In the genomic region with DNA sequence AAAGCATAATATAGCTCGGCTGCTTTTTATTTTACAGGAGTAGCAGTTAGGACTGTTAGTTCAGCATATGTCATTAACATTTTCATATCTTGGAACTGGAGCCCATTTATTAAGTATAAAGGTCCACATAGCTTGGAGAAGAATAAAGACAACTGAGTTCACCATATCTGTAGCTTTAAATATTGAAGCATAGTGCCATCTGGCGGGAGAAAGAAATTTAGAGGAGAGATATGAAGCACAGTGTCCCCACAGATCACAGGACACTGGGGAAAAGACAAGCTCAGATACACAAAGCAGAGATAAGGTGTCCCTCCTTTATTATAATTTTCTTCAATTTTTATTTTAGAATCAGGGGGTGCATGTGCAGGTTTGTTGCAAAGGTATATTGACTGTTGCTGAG, we compare ENCODE assay signal across 1 cellular context.
TF ChIP-seq lines count a peak whose summit lies in the region.

No MANE protein-coding gene starts in this region.

TF ChIP-seq in GM23338, 12 proteins besides CTCF, POLR2A, EP300 and RAD21 (continued from another document):
- TF ChIP-seq, protein P1, sequence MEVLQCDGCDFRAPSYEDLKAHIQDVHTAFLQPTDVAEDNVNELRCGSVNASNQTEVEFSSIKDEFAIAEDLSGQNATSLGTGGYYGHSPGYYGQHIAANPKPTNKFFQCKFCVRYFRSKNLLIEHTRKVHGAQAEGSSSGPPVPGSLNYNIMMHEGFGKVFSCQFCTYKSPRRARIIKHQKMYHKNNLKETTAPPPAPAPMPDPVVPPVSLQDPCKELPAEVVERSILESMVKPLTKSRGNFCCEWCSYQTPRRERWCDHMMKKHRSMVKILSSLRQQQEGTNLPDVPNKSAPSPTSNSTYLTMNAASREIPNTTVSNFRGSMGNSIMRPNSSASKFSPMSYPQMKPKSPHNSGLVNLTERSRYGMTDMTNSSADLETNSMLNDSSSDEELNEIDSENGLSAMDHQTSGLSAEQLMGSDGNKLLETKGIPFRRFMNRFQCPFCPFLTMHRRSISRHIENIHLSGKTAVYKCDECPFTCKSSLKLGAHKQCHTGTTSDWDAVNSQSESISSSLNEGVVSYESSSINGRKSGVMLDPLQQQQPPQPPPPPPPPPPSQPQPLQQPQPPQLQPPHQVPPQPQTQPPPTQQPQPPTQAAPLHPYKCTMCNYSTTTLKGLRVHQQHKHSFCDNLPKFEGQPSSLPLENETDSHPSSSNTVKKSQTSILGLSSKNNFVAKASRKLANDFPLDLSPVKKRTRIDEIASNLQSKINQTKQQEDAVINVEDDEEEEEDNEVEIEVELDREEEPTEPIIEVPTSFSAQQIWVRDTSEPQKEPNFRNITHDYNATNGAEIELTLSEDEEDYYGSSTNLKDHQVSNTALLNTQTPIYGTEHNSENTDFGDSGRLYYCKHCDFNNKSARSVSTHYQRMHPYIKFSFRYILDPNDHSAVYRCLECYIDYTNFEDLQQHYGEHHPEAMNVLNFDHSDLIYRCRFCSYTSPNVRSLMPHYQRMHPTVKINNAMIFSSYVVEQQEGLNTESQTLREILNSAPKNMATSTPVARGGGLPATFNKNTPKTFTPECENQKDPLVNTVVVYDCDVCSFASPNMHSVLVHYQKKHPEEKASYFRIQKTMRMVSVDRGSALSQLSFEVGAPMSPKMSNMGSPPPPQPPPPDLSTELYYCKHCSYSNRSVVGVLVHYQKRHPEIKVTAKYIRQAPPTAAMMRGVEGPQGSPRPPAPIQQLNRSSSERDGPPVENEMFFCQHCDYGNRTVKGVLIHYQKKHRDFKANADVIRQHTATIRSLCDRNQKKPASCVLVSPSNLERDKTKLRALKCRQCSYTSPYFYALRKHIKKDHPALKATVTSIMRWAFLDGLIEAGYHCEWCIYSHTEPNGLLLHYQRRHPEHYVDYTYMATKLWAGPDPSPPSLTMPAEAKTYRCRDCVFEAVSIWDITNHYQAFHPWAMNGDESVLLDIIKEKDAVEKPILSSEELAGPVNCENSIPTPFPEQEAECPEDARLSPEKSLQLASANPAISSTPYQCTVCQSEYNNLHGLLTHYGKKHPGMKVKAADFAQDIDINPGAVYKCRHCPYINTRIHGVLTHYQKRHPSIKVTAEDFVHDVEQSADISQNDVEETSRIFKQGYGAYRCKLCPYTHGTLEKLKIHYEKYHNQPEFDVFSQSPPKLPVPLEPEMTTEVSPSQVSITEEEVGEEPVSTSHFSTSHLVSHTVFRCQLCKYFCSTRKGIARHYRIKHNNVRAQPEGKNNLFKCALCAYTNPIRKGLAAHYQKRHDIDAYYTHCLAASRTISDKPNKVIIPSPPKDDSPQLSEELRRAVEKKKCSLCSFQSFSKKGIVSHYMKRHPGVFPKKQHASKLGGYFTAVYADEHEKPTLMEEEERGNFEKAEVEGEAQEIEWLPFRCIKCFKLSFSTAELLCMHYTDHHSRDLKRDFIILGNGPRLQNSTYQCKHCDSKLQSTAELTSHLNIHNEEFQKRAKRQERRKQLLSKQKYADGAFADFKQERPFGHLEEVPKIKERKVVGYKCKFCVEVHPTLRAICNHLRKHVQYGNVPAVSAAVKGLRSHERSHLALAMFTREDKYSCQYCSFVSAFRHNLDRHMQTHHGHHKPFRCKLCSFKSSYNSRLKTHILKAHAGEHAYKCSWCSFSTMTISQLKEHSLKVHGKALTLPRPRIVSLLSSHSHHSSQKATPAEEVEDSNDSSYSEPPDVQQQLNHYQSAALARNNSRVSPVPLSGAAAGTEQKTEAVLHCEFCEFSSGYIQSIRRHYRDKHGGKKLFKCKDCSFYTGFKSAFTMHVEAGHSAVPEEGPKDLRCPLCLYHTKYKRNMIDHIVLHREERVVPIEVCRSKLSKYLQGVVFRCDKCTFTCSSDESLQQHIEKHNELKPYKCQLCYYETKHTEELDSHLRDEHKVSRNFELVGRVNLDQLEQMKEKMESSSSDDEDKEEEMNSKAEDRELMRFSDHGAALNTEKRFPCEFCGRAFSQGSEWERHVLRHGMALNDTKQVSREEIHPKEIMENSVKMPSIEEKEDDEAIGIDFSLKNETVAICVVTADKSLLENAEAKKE (CRISPR knock-in tag; IDR thresholded peaks at IDR 0.05): no peak
